8 cellular contexts compared by ENCODE assay signal in genomic region chr10:87817873-87818504, GRCh38. TPM values are rescaled to one million over a fixed set of nuclear protein-coding genes. Genes with fewer than 3 reads are reported as not detected.
DNase-seq lines count a peak whose midpoint lies in the region; ATAC-seq and TF ChIP-seq lines count a peak whose summit lies in the region.

ATAD1 (minus strand) TSS chr10:87818226; CDS start chr10:87814599, 3,627 bp downstream.

- in situ Hi-C loops in endometrial microvascular endothelial cells (cut with HindIII; ENCODE audit: inconsistent ontology term, low pct_unique_long_range_greater_than_20kb, low sequenced_read_pairs) = no loop called here

- peak within 1 kb of the TSS; percentile 98 for H3K27ac Mint-ChIP-seq in mesothelial cell of epicardium

- DNase-seq in COLO668 (lab: John Stamatoyannopoulos, UW; ENCODE audit: unreplicated experiment) (peak; percentile 85), HS-5 (ENCODE audit: low read depth) (peak; percentile 55), NOMO-1 (lab: John Stamatoyannopoulos, UW; ENCODE audit: unreplicated experiment in 2 of 2) (peak; percentile 90), mesothelial cell of epicardium (ENCODE audit: low spot score in 2 of 2, unreplicated experiment in 2 of 2) (peak; percentile 67 to 88)
- DNase-seq in activated CD8-positive, alpha-beta memory T cell treated with anti-CD3 and anti-CD28 coated beads, Interleukin-2, amount 50 U/mL, for 1 hour (ENCODE audit: extremely low read depth) = peak; percentile 59
- peak; percentile 78 to 79 for DNase-seq in stimulated activated CD8-positive, alpha-beta memory T cell treated with anti-CD3 and anti-CD28 coated beads, Interleukin-2, amount 100 ng/mL, for 1 hour (ENCODE audit: low read depth in 2 of 2)

- H3K9me3 Mint-ChIP-seq in mesothelial cell of epicardium = no peaks in the 10 kb centered on the region

- TF ChIP-seq CTCF in mesothelial cell of epicardium (IDR thresholded peaks at IDR 0.05; ENCODE audit: unreplicated experiment) = no peak

- H3K4me3 Mint-ChIP-seq in mesothelial cell of epicardium = peak within 1 kb of the TSS; percentile 78

- H3K4me1 Mint-ChIP-seq in mesothelial cell of epicardium = peaks cover 29% of the 10 kb centered on the region

- peak; percentile 75 for ATAC-seq in GM19467 (IDR thresholded peaks at IDR 0.05; ENCODE audit: unreplicated experiment)

- no peaks in the 10 kb centered on the region for H3K27me3 Mint-ChIP-seq in mesothelial cell of epicardium (ENCODE audit: low read depth)

- peaks cover 2% of the 10 kb centered on the region for H3K36me3 Mint-ChIP-seq in mesothelial cell of epicardium

RNA-seq across cellular contexts. Expression of gene ATAD1, which starts in this region (rescaled TPM):
- total RNA-seq in endometrial microvascular endothelial cells (ENCODE audit: inconsistent ontology term) (21.8 TPM), mesothelial cell of epicardium (49.1 to 54.3 TPM (median 50.2 TPM) in 3 replicates)

Comparison
In these comparisons a context has a peak if more than half of its experiments do, and no peak if none do; other contexts are left out.
1. Peak in every context shown above with its lines: DNase-seq and ATAC-seq.